ENCODE assay signal across 11 cellular contexts in the genomic region with DNA sequence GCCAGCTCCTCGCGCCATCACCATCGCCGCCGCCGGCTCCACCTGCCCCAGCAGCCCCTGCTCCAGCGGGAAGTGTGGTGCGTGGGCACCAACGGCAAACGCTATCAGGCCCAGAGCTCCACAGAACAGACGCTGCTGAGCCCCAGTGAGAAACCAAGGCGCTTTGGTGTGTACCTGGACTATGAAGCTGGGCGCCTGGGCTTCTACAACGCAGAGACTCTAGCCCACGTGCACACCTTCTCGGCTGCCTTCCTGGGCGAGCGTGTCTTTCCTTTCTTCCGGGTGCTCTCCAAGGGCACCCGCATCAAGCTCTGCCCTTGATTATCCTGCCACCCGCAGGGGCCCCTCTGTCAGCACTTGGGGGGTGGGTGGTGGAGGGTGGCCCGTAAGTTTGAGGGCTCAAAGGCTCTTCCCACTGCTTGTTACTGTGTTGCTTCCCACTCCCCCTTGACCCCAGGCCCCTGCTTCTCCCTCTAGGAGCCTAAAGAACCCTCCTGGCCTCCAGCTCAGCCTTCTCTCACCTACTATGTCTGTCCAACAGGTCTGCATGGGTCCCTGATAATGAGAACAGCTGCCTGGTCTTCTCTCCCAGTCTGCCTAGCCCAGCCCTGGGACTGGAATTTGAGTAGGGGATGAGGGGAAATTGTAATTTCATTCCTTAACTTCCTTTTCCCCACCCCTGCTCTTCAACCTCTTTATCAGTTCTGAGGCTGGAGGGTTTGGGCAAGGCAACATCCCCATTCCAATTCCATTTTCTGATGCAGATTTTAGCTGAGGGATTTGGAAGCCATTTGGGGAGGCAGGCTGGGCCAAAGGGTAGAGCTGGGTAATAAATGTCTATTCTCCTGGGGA. TPM values are rescaled to one million over a fixed set of nuclear protein-coding genes. Genes with fewer than 3 reads are reported as not detected.
DNase-seq lines count a peak whose midpoint lies in the region; ATAC-seq, FAIRE-seq and TF ChIP-seq lines count a peak whose summit lies in the region.
"Had no signal": no experiment of that assay in that cellular context is flagged by ENCODE, and none has a peak within 500 bp of the region (broad histone marks: within the 10 kb centered on the region; RNA-seq: fewer than 3 reads in every experiment).

No MANE protein-coding gene starts in this region.

- intact Hi-C loops in A673 (cut with micrococcal nuclease; ENCODE audit: unreplicated experiment), result no loop called here
- intact Hi-C loops in HepG2 (cut with micrococcal nuclease; ENCODE audit: unreplicated experiment), result no loop called here
- intact Hi-C loops in transverse colon (cut with DNase I; ENCODE audit: low total_unique reads), result no loop called here

- TF ChIP-seq RAD21 in HepG2 (CRISPR knock-in tag; IDR thresholded peaks at IDR 0.05), result no peak

- no peak for TF ChIP-seq CTCF in A673 (conservative IDR thresholded peaks at IDR 0.05; ENCODE audit: low read depth, low read length)
- TF ChIP-seq CTCF in VCaP (conservative IDR thresholded peaks at IDR 0.05), result no peak
- TF ChIP-seq CTCF in HepG2 (CRISPR knock-in tag; IDR thresholded peaks at IDR 0.05), result no peak
- no peak for TF ChIP-seq CTCF in tibial nerve (IDR thresholded peaks at IDR 0.05)
- no peak for TF ChIP-seq CTCF in transverse colon (IDR thresholded peaks at IDR 0.05)

- no peaks in the 10 kb centered on the region for H3K27me3 ChIP-seq in A673 (replicated peaks; ENCODE audit: insufficient read depth, low read depth, low read length, poor library complexity)
- no peaks in the 10 kb centered on the region for H3K27me3 ChIP-seq in HepG2 (ENCODE audit: control insufficient read depth in 1 of 2, insufficient read depth in 2 of 2, low read length in 2 of 2)
- H3K27me3 ChIP-seq in tibial nerve, result no peaks in the 10 kb centered on the region
- no peaks in the 10 kb centered on the region for H3K27me3 ChIP-seq in transverse colon
- H3K27me3 ChIP-seq: adrenal gland had no signal

- peaks cover 4% of the 10 kb centered on the region for H3K4me1 ChIP-seq in A673 (ENCODE audit: insufficient read depth, low read length, poor library complexity, severe bottlenecking)
- H3K4me1 ChIP-seq in HepG2 (ENCODE audit: insufficient read depth, low read length), result peaks cover 21% of the 10 kb centered on the region; the same call in 1 of the 2 replicates
- peaks cover 0 to 5% (median 0%) of the 10 kb centered on the region in 4 donors for H3K4me1 ChIP-seq in tibial nerve
- no peaks in the 10 kb centered on the region for H3K4me1 ChIP-seq in transverse colon
- H3K4me1 ChIP-seq: adrenal gland had no signal

- 83% methylated on average over 5 of the region's 22 CpGs for WGBS in HepG2 (ENCODE audit: low lambda C conversion rate)
- WGBS in tibial nerve, 2 donors, result 77 to 85% methylated on average over 8 to 22 of the region's 22 CpGs
- 89% methylated on average over 22 of the region's 22 CpGs; no CpG with 5 or more reads in 1 of the 2 donors for WGBS in transverse colon (ENCODE audit: low coverage in 1 of 2), 2 donors

- H3K27ac ChIP-seq in A673 (ENCODE audit: low read depth, low read length, poor library complexity, severe bottlenecking) (peak overlapping the region; percentile 75), VCaP (peak overlapping the region; percentile 26; the same call in 1 of the 2 replicates), HepG2 (ENCODE audit: extremely low read length, insufficient read depth, low read length) (no peak overlapping the region), tibial nerve (no peak overlapping the region), transverse colon (no peak overlapping the region)
- H3K27ac ChIP-seq: adrenal gland had no signal

- H3K36me3 ChIP-seq in A673 (ENCODE audit: insufficient read depth, low read length, poor library complexity, severe bottlenecking) (peaks cover 62% of the 10 kb centered on the region), HepG2 (replicated peaks in 1 of 2; ENCODE audit: control insufficient read depth in 1 of 2, insufficient read depth in 2 of 2, low read length in 2 of 2) (peaks cover 35 to 77% of the 10 kb centered on the region in 2 experiments), tibial nerve (peaks cover 20 to 93% (median 36%) of the 10 kb centered on the region in 3 donors), transverse colon (peaks cover 0 to 56% (median 27%) of the 10 kb centered on the region in 4 donors)

- no peak for TF ChIP-seq EP300 in HepG2 (IDR thresholded peaks at IDR 0.05; ENCODE audit: low read depth in 2 of 2, low read length in 2 of 2)
- TF ChIP-seq EP300 in HepG2 (CRISPR knock-in tag; IDR thresholded peaks at IDR 0.05; ENCODE audit: borderline replicate concordance), result no peak
- no peak for TF ChIP-seq EP300 in tibial nerve (IDR thresholded peaks at IDR 0.05)
- TF ChIP-seq EP300 in transverse colon (IDR thresholded peaks at IDR 0.05; ENCODE audit: low read depth), result no peak

- in situ Hi-C loops in HepG2 (cut with HindIII; ENCODE audit: extremely low pct_ligation_motif_present, low pct_unique_long_range_greater_than_20kb) (no loop called here), transverse colon (cut with MboI; ENCODE audit: low pct_ligation_motif_present in 1 of 4, low pct_unique_long_range_greater_than_20kb in 1 of 4, low sequenced_read_pairs in 3 of 4) (no loop called here)

- no peak overlapping the region for H2AFZ ChIP-seq in HepG2 (ENCODE audit: low read length)

- DNase-seq in A673 (ENCODE audit: low spot score), result no peak
- no peak for DNase-seq in HepG2 (ENCODE audit: low spot score)
- no peak for DNase-seq in tibial nerve (ENCODE audit: low spot score in 2 of 2)
- DNase-seq in transverse colon, result no peak
- no peak for DNase-seq in HuH-7.5 (ENCODE audit: low spot score)
- DNase-seq: adrenal gland; CD4-positive, alpha-beta T cell had no signal

- H3K4me3 ChIP-seq in A673 (ENCODE audit: low read depth, low read length, poor library complexity, severe bottlenecking), result no peak overlapping the region
- H3K4me3 ChIP-seq in HepG2 (replicated peaks in 1 of 3; ENCODE audit: insufficient read depth in 1 of 3, low read depth in 2 of 3, low read length in 3 of 3), result no peak overlapping the region
- H3K4me3 ChIP-seq in tibial nerve, result no peak overlapping the region
- H3K4me3 ChIP-seq in transverse colon, result no peak overlapping the region
- H3K4me3 ChIP-seq: adrenal gland had no signal

- H3K9ac ChIP-seq in HepG2 (ENCODE audit: insufficient read depth, low read depth, low read length), result no peak overlapping the region

- TF ChIP-seq POLR2A in GM18526 (IDR thresholded peaks at IDR 0.05; ENCODE audit: extremely low read depth, insufficient read length) (peak; percentile 7), HepG2 (IDR thresholded peaks at IDR 0.05; ENCODE audit: insufficient read depth in 1 of 2, low read depth in 2 of 2, low read length in 2 of 2) (peak; percentile 50 to 71), tibial nerve (IDR thresholded peaks at IDR 0.05) (no peak), transverse colon (IDR thresholded peaks at IDR 0.05) (no peak)

- peak; percentile 32 for ATAC-seq in HepG2
- ATAC-seq in GM21381 (IDR thresholded peaks at IDR 0.05; ENCODE audit: unreplicated experiment), result no peak

- FAIRE-seq in HepG2 (lab: Jason Lieb, UNC), result no peak
- FAIRE-seq: islet of Langerhans had no signal

- H3K79me2 ChIP-seq in HepG2 (ENCODE audit: insufficient read depth, low read length), result no peaks in the 10 kb centered on the region

- no TSS peak for BruUV-seq in A673 (replicated peaks; lab: Mats Ljungman, UMichigan)
- BruUV-seq in HepG2 (replicated peaks; lab: Mats Ljungman, UMichigan), result TSS peak; percentile 10

- H3K4me2 ChIP-seq in HepG2 (ENCODE audit: low read depth, low read length), result no peak overlapping the region

- CTCF ChIA-PET in A673 (lab: Charles Lee), result no interaction called here
- CTCF ChIA-PET in HepG2 (lab: Yijun Ruan, JAX; ENCODE audit: low intra/inter-chr PET ratio, low total read pairs), result no interaction called here

- peaks cover 41% of the 10 kb centered on the region for H4K20me1 ChIP-seq in HepG2 (ENCODE audit: insufficient read depth, low read length)

- POLR2A ChIA-PET in A673 (lab: Charles Lee; ENCODE audit: low non-redundant PET) (interaction anchor here (0.6 kb wide), 1 partner anchor 19 kb away, joined by 3 read pairs; no protein-coding TSS in a partner anchor), HepG2 (lab: Yijun Ruan, JAX) (interaction anchor here (1.4 to 4.3 kb wide), 4 partner anchors 10 to 50 kb away, joined by 4 to 41 read pairs (median 15); a partner anchor contains a TSS)

- H3K9me3 ChIP-seq in A673 (ENCODE audit: low read depth, low read length, poor library complexity, severe bottlenecking) (no peaks in the 10 kb centered on the region), HepG2 (ENCODE audit: low read length) (no peaks in the 10 kb centered on the region), tibial nerve (no peaks in the 10 kb centered on the region), transverse colon (no peaks in the 10 kb centered on the region)
- H3K9me3 ChIP-seq: adrenal gland had no signal

RNA-seq across cellular contexts. Expression of a gene that starts 9.0 kb away (rescaled TPM):
- 1,719 and 1,726 TPM in 2 replicates for total RNA-seq in A673 (2021)
- total RNA-seq in HepG2 (2016; rRNA removed; fragmentation: Illumina TruSeq; extraction: Trizol), result 2,514 and 3,226 TPM in 2 replicates
- total RNA-seq in HepG2 (2016; cell fraction: cytosol; rRNA removed; fragmentation: Illumina TruSeq; extraction: Trizol; ENCODE audit: low read depth), result 4,063 and 4,402 TPM in 2 replicates
- 2,554 and 3,310 TPM in 2 replicates for total RNA-seq in HepG2 (2016; cell fraction: insoluble cytoplasmic fraction; rRNA removed; fragmentation: Illumina TruSeq; extraction: Trizol)
- total RNA-seq in HepG2 (2016; cell fraction: membrane; rRNA removed; fragmentation: Illumina TruSeq; extraction: Trizol), result 5,165 and 5,275 TPM in 2 replicates
- 943 and 1,018 TPM in 2 replicates for total RNA-seq in HepG2 (2016; cell fraction: nucleus; rRNA removed; fragmentation: Illumina TruSeq; extraction: Trizol)
- polyA plus RNA-seq in HepG2 (2011; rRNA removed), result 6,141 and 6,693 TPM in 2 replicates
- 6,517 and 7,296 TPM in 2 replicates for polyA plus RNA-seq in HepG2 (2011; cell fraction: cytosol; rRNA removed)
- 2,166 and 2,467 TPM in 2 replicates for polyA plus RNA-seq in HepG2 (2011; cell fraction: nucleus; rRNA removed)
- 4,104 and 4,114 TPM in 2 replicates for polyA plus RNA-seq in HepG2 (2012)
- 3,699 and 3,997 TPM in 2 replicates for polyA plus RNA-seq in HepG2 (2016; cell fraction: cytosol; fragmentation: Illumina TruSeq; extraction: Trizol; ENCODE audit: low read depth)
- polyA plus RNA-seq in HepG2 (2016; cell fraction: insoluble cytoplasmic fraction; fragmentation: Illumina TruSeq; extraction: Trizol; ENCODE audit: low read depth), result 3,545 and 3,580 TPM in 2 replicates
- 4,862 and 5,343 TPM in 2 replicates for polyA plus RNA-seq in HepG2 (2016; cell fraction: membrane; fragmentation: Illumina TruSeq; extraction: Trizol; ENCODE audit: low read depth)
- polyA plus RNA-seq in HepG2 (2016; cell fraction: nucleus; fragmentation: Illumina TruSeq; extraction: Trizol; ENCODE audit: insufficient read depth, low read depth), result 1,515 and 1,598 TPM in 2 replicates
- 10,364 and 11,951 TPM in 2 replicates for polyA minus RNA-seq in HepG2 (2011; rRNA and poly(A)+ RNA removed; ENCODE audit: low replicate concordance)
- 2,548 and 2,636 TPM in 2 replicates for polyA minus RNA-seq in HepG2 (2011; cell fraction: cytosol; rRNA and poly(A)+ RNA removed)
- polyA minus RNA-seq in HepG2 (2011; cell fraction: nucleus; rRNA and poly(A)+ RNA removed), result 1,064 and 1,481 TPM in 2 replicates
- 1,000 to 10,000 TPM; 1,722 to 2,174 (median 1,870) TPM for total RNA-seq in tibial nerve
- total RNA-seq in transverse colon, result 1,000 to 10,000 TPM; 1,633 to 1,930 (median 1,753) TPM

RNA-seq across cellular contexts. Expression of a gene that starts 11.6 kb away (rescaled TPM):
- total RNA-seq in A673 (2021) (24.2 and 24.6 TPM in 2 replicates), HepG2 (2016; rRNA removed; fragmentation: Illumina TruSeq; extraction: Trizol) (10.9 and 16.7 TPM in 2 replicates), tibial nerve (10 to 100 TPM; 17.9 to 25.7 (median 22.7) TPM), transverse colon (10 to 100 TPM; 17.9 to 23.9 (median 18.7) TPM)
- 3.4 and 3.6 TPM in 2 replicates for total RNA-seq in HepG2 (2016; cell fraction: cytosol; rRNA removed; fragmentation: Illumina TruSeq; extraction: Trizol; ENCODE audit: low read depth)
- 12.4 and 16.7 TPM in 2 replicates for total RNA-seq in HepG2 (2016; cell fraction: insoluble cytoplasmic fraction; rRNA removed; fragmentation: Illumina TruSeq; extraction: Trizol)
- total RNA-seq in HepG2 (2016; cell fraction: membrane; rRNA removed; fragmentation: Illumina TruSeq; extraction: Trizol), result 9.1 and 9.7 TPM in 2 replicates
- 11.4 and 13.1 TPM in 2 replicates for total RNA-seq in HepG2 (2016; cell fraction: nucleus; rRNA removed; fragmentation: Illumina TruSeq; extraction: Trizol)
- 10.2 and 10.9 TPM in 2 replicates for polyA plus RNA-seq in HepG2 (2011; rRNA removed)
- 5.4 and 6.4 TPM in 2 replicates for polyA plus RNA-seq in HepG2 (2011; cell fraction: cytosol; rRNA removed)
- 66.0 and 81.3 TPM in 2 replicates for polyA plus RNA-seq in HepG2 (2011; cell fraction: nucleus; rRNA removed)
- 10.5 and 10.9 TPM in 2 replicates for polyA plus RNA-seq in HepG2 (2012)
- polyA plus RNA-seq in HepG2 (2016; cell fraction: cytosol; fragmentation: Illumina TruSeq; extraction: Trizol; ENCODE audit: low read depth), result 2.6 and 3.0 TPM in 2 replicates
- 15.2 and 16.5 TPM in 2 replicates for polyA plus RNA-seq in HepG2 (2016; cell fraction: insoluble cytoplasmic fraction; fragmentation: Illumina TruSeq; extraction: Trizol; ENCODE audit: low read depth)
- 7.8 and 8.3 TPM in 2 replicates for polyA plus RNA-seq in HepG2 (2016; cell fraction: membrane; fragmentation: Illumina TruSeq; extraction: Trizol; ENCODE audit: low read depth)
- 28.6 and 33.8 TPM in 2 replicates for polyA plus RNA-seq in HepG2 (2016; cell fraction: nucleus; fragmentation: Illumina TruSeq; extraction: Trizol; ENCODE audit: insufficient read depth, low read depth)
- 7.5 and 14.8 TPM in 2 replicates for polyA minus RNA-seq in HepG2 (2011; rRNA and poly(A)+ RNA removed; ENCODE audit: low replicate concordance)
- 3.3 and 3.7 TPM in 2 replicates for polyA minus RNA-seq in HepG2 (2011; cell fraction: cytosol; rRNA and poly(A)+ RNA removed)
- 17.4 and 18.8 TPM in 2 replicates for polyA minus RNA-seq in HepG2 (2011; cell fraction: nucleus; rRNA and poly(A)+ RNA removed)

RNA-seq across cellular contexts. Expression of a gene that starts 26.3 kb away (rescaled TPM):
- 7.3 and 7.9 TPM in 2 replicates for total RNA-seq in A673 (2021)
- 5.7 and 7.2 TPM in 2 replicates for total RNA-seq in HepG2 (2016; rRNA removed; fragmentation: Illumina TruSeq; extraction: Trizol)
- total RNA-seq in HepG2 (2016; cell fraction: cytosol; rRNA removed; fragmentation: Illumina TruSeq; extraction: Trizol; ENCODE audit: low read depth), result 0.20 and 0.44 TPM in 2 replicates
- total RNA-seq in HepG2 (2016; cell fraction: insoluble cytoplasmic fraction; rRNA removed; fragmentation: Illumina TruSeq; extraction: Trizol), result 5.4 and 6.0 TPM in 2 replicates
- total RNA-seq in HepG2 (2016; cell fraction: membrane; rRNA removed; fragmentation: Illumina TruSeq; extraction: Trizol), result 2.1 and 2.2 TPM in 2 replicates
- total RNA-seq in HepG2 (2016; cell fraction: nucleus; rRNA removed; fragmentation: Illumina TruSeq; extraction: Trizol), result 10.3 and 12.8 TPM in 2 replicates
- polyA plus RNA-seq in HepG2 (2011; rRNA removed), result 11.6 and 11.7 TPM in 2 replicates
- 4.4 and 5.3 TPM in 2 replicates for polyA plus RNA-seq in HepG2 (2011; cell fraction: cytosol; rRNA removed)
- polyA plus RNA-seq in HepG2 (2011; cell fraction: nucleus; rRNA removed), result 16.4 and 22.4 TPM in 2 replicates
- 9.0 and 15.2 TPM in 2 replicates for polyA plus RNA-seq in HepG2 (2012)
- 0.20 and 0.26 TPM in 2 replicates for polyA plus RNA-seq in HepG2 (2016; cell fraction: cytosol; fragmentation: Illumina TruSeq; extraction: Trizol; ENCODE audit: low read depth)
- polyA plus RNA-seq in HepG2 (2016; cell fraction: insoluble cytoplasmic fraction; fragmentation: Illumina TruSeq; extraction: Trizol; ENCODE audit: low read depth), result 5.4 and 5.6 TPM in 2 replicates
- polyA plus RNA-seq in HepG2 (2016; cell fraction: membrane; fragmentation: Illumina TruSeq; extraction: Trizol; ENCODE audit: low read depth), result 0.95 and 1.1 TPM in 2 replicates
- 27.9 and 33.0 TPM in 2 replicates for polyA plus RNA-seq in HepG2 (2016; cell fraction: nucleus; fragmentation: Illumina TruSeq; extraction: Trizol; ENCODE audit: insufficient read depth, low read depth)
- 9.3 and 15.7 TPM in 2 replicates for polyA minus RNA-seq in HepG2 (2011; rRNA and poly(A)+ RNA removed; ENCODE audit: low replicate concordance)
- 2.7 and 3.2 TPM in 2 replicates for polyA minus RNA-seq in HepG2 (2011; cell fraction: cytosol; rRNA and poly(A)+ RNA removed)
- 22.7 and 24.9 TPM in 2 replicates for polyA minus RNA-seq in HepG2 (2011; cell fraction: nucleus; rRNA and poly(A)+ RNA removed)
- 10 to 100 TPM; 12.3 to 20.3 (median 16.4) TPM for total RNA-seq in tibial nerve
- total RNA-seq in transverse colon, result 10 to 100 TPM; 14.7 to 24.3 (median 20.4) TPM

RNA-seq across cellular contexts. Expression of a gene that starts 29.7 kb away (rescaled TPM):
- 0.96 TPM in 1 of 2 replicates, not detected in the other for total RNA-seq in A673 (2021)
- total RNA-seq in HepG2 (2016; rRNA removed; fragmentation: Illumina TruSeq; extraction: Trizol), result not detected in 2 replicates
- not detected in 2 replicates for total RNA-seq in HepG2 (2016; cell fraction: cytosol; rRNA removed; fragmentation: Illumina TruSeq; extraction: Trizol; ENCODE audit: low read depth)
- not detected in 2 replicates for total RNA-seq in HepG2 (2016; cell fraction: insoluble cytoplasmic fraction; rRNA removed; fragmentation: Illumina TruSeq; extraction: Trizol)
- not detected in 2 replicates for total RNA-seq in HepG2 (2016; cell fraction: membrane; rRNA removed; fragmentation: Illumina TruSeq; extraction: Trizol)
- total RNA-seq in HepG2 (2016; cell fraction: nucleus; rRNA removed; fragmentation: Illumina TruSeq; extraction: Trizol), result not detected in 2 replicates
- polyA plus RNA-seq in HepG2 (2011; rRNA removed), result 0.10 and 0.13 TPM in 2 replicates
- polyA plus RNA-seq in HepG2 (2011; cell fraction: cytosol; rRNA removed), result 0.11 and 0.13 TPM in 2 replicates
- 0.16 and 0.29 TPM in 2 replicates for polyA plus RNA-seq in HepG2 (2011; cell fraction: nucleus; rRNA removed)
- 0.13 TPM in 1 of 2 replicates, not detected in the other for polyA plus RNA-seq in HepG2 (2012)
- polyA plus RNA-seq in HepG2 (2016; cell fraction: cytosol; fragmentation: Illumina TruSeq; extraction: Trizol; ENCODE audit: low read depth), result not detected in 2 replicates
- polyA plus RNA-seq in HepG2 (2016; cell fraction: insoluble cytoplasmic fraction; fragmentation: Illumina TruSeq; extraction: Trizol; ENCODE audit: low read depth), result not detected in 2 replicates
- polyA plus RNA-seq in HepG2 (2016; cell fraction: membrane; fragmentation: Illumina TruSeq; extraction: Trizol; ENCODE audit: low read depth), result 0.23 TPM in 1 of 2 replicates, not detected in the other
- polyA plus RNA-seq in HepG2 (2016; cell fraction: nucleus; fragmentation: Illumina TruSeq; extraction: Trizol; ENCODE audit: insufficient read depth, low read depth), result not detected in 2 replicates
- 10.8 TPM in 1 of 2 replicates, not detected in the other for polyA minus RNA-seq in HepG2 (2011; rRNA and poly(A)+ RNA removed; ENCODE audit: low replicate concordance)
- 0.88 TPM in 1 of 2 replicates, not detected in the other for polyA minus RNA-seq in HepG2 (2011; cell fraction: cytosol; rRNA and poly(A)+ RNA removed)
- 1.2 TPM in 1 of 2 replicates, not detected in the other for polyA minus RNA-seq in HepG2 (2011; cell fraction: nucleus; rRNA and poly(A)+ RNA removed)
- 10 to 100 TPM in 3 of 4 donors, 1 to 10 TPM in 1; 3.7 to 12.1 (median 10.6) TPM for total RNA-seq in tibial nerve
- total RNA-seq in transverse colon, result 10 to 100 TPM in 1 of 4 donors, 1 to 10 TPM in 2, not detected in 1; 2.5 to 16.7 (median 7.5) TPM

Comparison
In these comparisons a context has a peak if more than half of its experiments do, and no peak if none do; other contexts are left out.
1. H3K27ac ChIP-seq: peak in A673 (single experiment) and VCaP (single experiment); none in HepG2 (single experiment), tibial nerve (0 of 4) and transverse colon (0 of 4).
2. POLR2A ChIP-seq: peak in GM18526 (single experiment) and HepG2 (2 of 2); none in tibial nerve (0 of 2) and transverse colon (single experiment).